20 cellular contexts compared by ENCODE assay signal in the genomic region with DNA sequence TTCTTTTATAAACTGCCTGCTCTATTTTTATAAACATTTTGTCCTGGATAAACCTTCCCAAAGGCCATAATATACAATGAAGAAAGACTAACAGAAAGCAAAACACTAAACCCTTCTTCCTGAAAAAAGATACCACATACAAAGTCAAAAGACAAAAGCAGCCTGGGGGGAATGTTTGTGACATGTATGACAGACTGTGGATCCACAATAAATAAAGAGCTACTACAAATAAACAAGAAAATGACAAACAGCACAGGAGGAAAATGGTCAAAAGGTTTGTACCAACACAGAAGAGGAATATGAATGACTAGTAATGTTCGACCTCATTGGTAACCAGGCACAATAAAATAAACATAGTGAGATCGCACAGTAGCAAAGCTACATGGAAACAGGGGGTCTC. TPM values are rescaled to one million over a fixed set of nuclear protein-coding genes. Genes with fewer than 3 reads are reported as not detected.
DNase-seq lines count a peak whose midpoint lies in the region; ATAC-seq and TF ChIP-seq lines count a peak whose summit lies in the region.
"Had no signal": no experiment of that assay in that cellular context is flagged by ENCODE, and none has a peak within 500 bp of the region (broad histone marks: within the 10 kb centered on the region; RNA-seq: fewer than 3 reads in every experiment).

No MANE protein-coding gene starts in this region.

- H3K4me3 ChIP-seq in GM23248 (no peak overlapping the region), Panc1 (ENCODE audit: low read depth in 2 of 2, low read length in 2 of 2) (no peak overlapping the region), transverse colon (no peak overlapping the region)

- H3K36me3 Mint-ChIP-seq in dendritic cell treated with granulocyte-macrophage colony-stimulating factor and Interleukin-4, amounts not matched to agents 40 ng/mL and 50 ng/mL, for 4 days (ENCODE audit: low read depth): peaks cover 4% of the 10 kb centered on the region
- H3K36me3 Mint-ChIP-seq: CD4-positive, CD25-positive, alpha-beta regulatory T cell had no signal

- peaks cover 4% of the 10 kb centered on the region for H3K27me3 Mint-ChIP-seq in dendritic cell treated with granulocyte-macrophage colony-stimulating factor and Interleukin-4, amounts not matched to agents 40 ng/mL and 50 ng/mL, for 4 days

- 61 to 68% methylated on average over 2 of the region's 2 CpGs for WGBS in GM23248 (ENCODE audit: low coverage in 1 of 2, low lambda C conversion rate in 2 of 2, missing lambda C conversion rate in 2 of 2), 2 experiments
- 85 to 86% methylated on average over 2 of the region's 2 CpGs for WGBS in transverse colon (ENCODE audit: low coverage in 1 of 2), 2 donors

- no peak overlapping the region for H3K4me2 ChIP-seq in GM23248 (ENCODE audit: unreplicated experiment)

- TF ChIP-seq EP300 in transverse colon (IDR thresholded peaks at IDR 0.05; ENCODE audit: low read depth): no peak

- intact Hi-C loops in Panc1 (cut with micrococcal nuclease; ENCODE audit: unreplicated experiment): loop anchor here (5.0 kb wide), 1 partner anchor 74 kb away; no protein-coding TSS in a partner anchor
- intact Hi-C loops in dendritic cell treated with granulocyte-macrophage colony-stimulating factor and Interleukin-4, amounts not matched to agents 40 ng/mL and 50 ng/mL, for 4 days (cut with micrococcal nuclease): no loop called here
- intact Hi-C loops in transverse colon (cut with DNase I; ENCODE audit: low total_unique reads): loop anchor here (10.0 kb wide), 1 partner anchor 274 kb away; no protein-coding TSS in a partner anchor

- no peaks in the 10 kb centered on the region for H3K79me2 ChIP-seq in GM23248 (ENCODE audit: insufficient read depth)

- no peak for ATAC-seq in Panc1
- ATAC-seq: Right ventricle myocardium inferior had no signal

- no peak for TF ChIP-seq CTCF in Panc1 (IDR thresholded peaks at IDR 0.05)
- no peak for TF ChIP-seq CTCF in transverse colon (IDR thresholded peaks at IDR 0.05)

- no peaks in the 10 kb centered on the region for H3K9me3 Mint-ChIP-seq in dendritic cell treated with granulocyte-macrophage colony-stimulating factor and Interleukin-4, amounts not matched to agents 40 ng/mL and 50 ng/mL, for 4 days
- H3K9me3 Mint-ChIP-seq: CD4-positive, CD25-positive, alpha-beta regulatory T cell had no signal

- CTCF ChIA-PET in Panc1 (lab: Charles Lee): no interaction called here

- no peak for TF ChIP-seq POLR2A in transverse colon (IDR thresholded peaks at IDR 0.05)

- peak overlapping the region; percentile 0; the same call in 1 of the 2 replicates for H2AFZ ChIP-seq in GM23248

- H3K27ac ChIP-seq in GM23248 (peak overlapping the region; percentile 95), Panc1 (ENCODE audit: low read length) (peak overlapping the region; percentile 63), transverse colon (peak overlapping the region; percentile 19 to 78 (median 58))

- DNase-seq in GM23248 (no peak), Panc1 (ENCODE audit: low read depth, low spot score) (no peak), transverse colon (no peak), NAMALWA (ENCODE audit: low spot score) (no peak), NCI-H2171 (lab: John Stamatoyannopoulos, UW) (no peak), NCI-H2107 treated with DMSO at 0.1 percent for 48 hours (lab: John Stamatoyannopoulos, UW; ENCODE audit: unreplicated experiment) (no peak)
- DNase-seq: ACHN; BE2C; CD4-positive, CD25-positive, alpha-beta regulatory T cell; H7; Karpas-422; NCI-H1092 treated with DMSO at 0.1 percent for 48 hours; NCI-H1436; NCI-H187; NCI-H2081 treated with DMSO at 0.1 percent for 48 hours; NCI-H524; NCI-H748 treated with DMSO at 0.1 percent for 48 hours; T-helper 1 cell had no signal

- POLR2A ChIA-PET in Panc1 (lab: Charles Lee): interaction anchor here (1.7 kb wide), 1 partner anchor 42 kb away, joined by 5 read pairs; a partner anchor contains a TSS

- no peak overlapping the region for H3K9ac ChIP-seq in GM23248

- H3K4me1 ChIP-seq in GM23248 (ENCODE audit: insufficient read depth) (peaks cover 13% of the 10 kb centered on the region), Panc1 (ENCODE audit: control insufficient read depth, insufficient read depth, low read length) (no peaks in the 10 kb centered on the region), transverse colon (peaks cover 0 to 4% (median 2%) of the 10 kb centered on the region in 4 donors)
- H3K4me1 ChIP-seq: BE2C had no signal

- peak overlapping the region; percentile 52 for H3K27ac Mint-ChIP-seq in dendritic cell treated with granulocyte-macrophage colony-stimulating factor and Interleukin-4, amounts not matched to agents 40 ng/mL and 50 ng/mL, for 4 days
- H3K27ac Mint-ChIP-seq: CD4-positive, CD25-positive, alpha-beta regulatory T cell had no signal

- H3F3A ChIP-seq in GM23248 (ENCODE audit: insufficient read depth): peaks cover 18% of the 10 kb centered on the region

- in situ Hi-C loops in GM23248 (cut with MboI) (no loop called here), Panc1 (cut with HindIII; ENCODE audit: low pct_unique_long_range_greater_than_20kb, low sequenced_read_pairs) (no loop called here), transverse colon (cut with MboI; ENCODE audit: low pct_ligation_motif_present in 1 of 4, low pct_unique_long_range_greater_than_20kb in 1 of 4, low sequenced_read_pairs in 3 of 4) (no loop called here)

- H3K4me3 Mint-ChIP-seq in dendritic cell treated with granulocyte-macrophage colony-stimulating factor and Interleukin-4, amounts not matched to agents 40 ng/mL and 50 ng/mL, for 4 days: no peak overlapping the region
- H3K4me3 Mint-ChIP-seq: CD4-positive, CD25-positive, alpha-beta regulatory T cell had no signal

- no TSS peak for BruUV-seq in Panc1 (replicated peaks; lab: Mats Ljungman, UMichigan)

- H3K27me3 ChIP-seq in GM23248 (replicated peaks; ENCODE audit: insufficient read depth): no peaks in the 10 kb centered on the region
- no peaks in the 10 kb centered on the region for H3K27me3 ChIP-seq in Panc1 (ENCODE audit: control insufficient read depth, insufficient read depth, low read length)
- H3K27me3 ChIP-seq in transverse colon: no peaks in the 10 kb centered on the region
- H3K27me3 ChIP-seq: BE2C had no signal

- H3K36me3 ChIP-seq in GM23248 (ENCODE audit: low read depth) (no peaks in the 10 kb centered on the region; the same call in 1 of the 2 replicates), Panc1 (ENCODE audit: control insufficient read depth, insufficient read depth, low read length) (no peaks in the 10 kb centered on the region), transverse colon (no peaks in the 10 kb centered on the region)
- H3K36me3 ChIP-seq: BE2C had no signal

- H4K20me1 ChIP-seq in GM23248 (ENCODE audit: insufficient read depth): no peaks in the 10 kb centered on the region

- no peaks in the 10 kb centered on the region for H3K9me2 ChIP-seq in GM23248 (ENCODE audit: insufficient read depth)

- H3K9me3 ChIP-seq in GM23248 (ENCODE audit: low read depth): no peaks in the 10 kb centered on the region
- H3K9me3 ChIP-seq in Panc1 (ENCODE audit: control insufficient read depth, insufficient read depth, low read depth, low read length): no peaks in the 10 kb centered on the region
- H3K9me3 ChIP-seq in transverse colon: no peaks in the 10 kb centered on the region
- H3K9me3 ChIP-seq: BE2C had no signal

- H3K4me1 Mint-ChIP-seq in dendritic cell treated with granulocyte-macrophage colony-stimulating factor and Interleukin-4, amounts not matched to agents 40 ng/mL and 50 ng/mL, for 4 days (ENCODE audit: low read depth): peaks cover 26% of the 10 kb centered on the region

RNA-seq across cellular contexts. Expression of a gene that starts 19.8 kb away (rescaled TPM):
- total RNA-seq in GM23248 (2014; rRNA removed; shearing (Covaris generic)): 224 and 231 TPM in 2 replicates
- polyA plus RNA-seq in GM23248 (2016; fragmentation: Nextera tagmentation; extraction: Ambion mirVana): 584 and 619 TPM in 2 replicates
- total RNA-seq in Panc1 (2021; ENCODE audit: unreplicated experiment) (146 TPM), transverse colon (10 to 100 TPM; 50.1 to 96.9 (median 61.2) TPM)
- polyA plus RNA-seq in Panc1 (2012; ENCODE audit: insufficient read length): 201 TPM

RNA-seq across cellular contexts. Expression of a gene that starts 29.9 kb away (rescaled TPM):
- 35.2 and 39.5 TPM in 2 replicates for total RNA-seq in GM23248 (2014; rRNA removed; shearing (Covaris generic))
- polyA plus RNA-seq in GM23248 (2016; fragmentation: Nextera tagmentation; extraction: Ambion mirVana): 13.5 and 13.9 TPM in 2 replicates
- total RNA-seq in Panc1 (2021; ENCODE audit: unreplicated experiment) (64.1 TPM), transverse colon (100 to 1,000 TPM in 2 of 4 donors, 10 to 100 TPM in 2; 77.1 to 159 (median 98.4) TPM)
- polyA plus RNA-seq in Panc1 (2012; ENCODE audit: insufficient read length): 33.4 TPM

RNA-seq across cellular contexts. Expression of a gene that starts 42.5 kb away (rescaled TPM):
- total RNA-seq in GM23248 (2014; rRNA removed; shearing (Covaris generic)): 426 and 456 TPM in 2 replicates
- polyA plus RNA-seq in GM23248 (2016; fragmentation: Nextera tagmentation; extraction: Ambion mirVana): 367 and 393 TPM in 2 replicates
- 104 TPM for total RNA-seq in Panc1 (2021; ENCODE audit: unreplicated experiment)
- 140 TPM for polyA plus RNA-seq in Panc1 (2012; ENCODE audit: insufficient read length)
- total RNA-seq in transverse colon: 100 to 1,000 TPM in 1 of 4 donors, 10 to 100 TPM in 3; 19.8 to 104 (median 91.4) TPM
